Comparison of ENCODE assay signal across 18 cellular contexts in genomic region chr1:6137758-6138157, GRCh38.
"Had no signal": no experiment of that assay in that cellular context is flagged by ENCODE, and none has a peak within 500 bp of the region (broad histone marks: within the 10 kb centered on the region; RNA-seq: fewer than 3 reads in every experiment).

No MANE protein-coding gene starts in this region.

- H3K9ac ChIP-seq: parathyroid adenoma had no signal

- H3K79me2 ChIP-seq: parathyroid adenoma had no signal

- H3K27ac ChIP-seq: epithelial cell of prostate, parathyroid adenoma, skin epidermis had no signal

- H3K4me1 ChIP-seq: parathyroid adenoma had no signal

- DNase-seq: activated CD4-positive, alpha-beta T cell treated with anti-CD3 and anti-CD28 coated beads for 1 hour; activated CD4-positive, alpha-beta T cell treated with anti-CD3 and anti-CD28 coated beads, Interleukin-2, amount 50 U/mL, for 48 hours; activated effector memory CD4-positive, alpha-beta T cell treated with Interleukin-2 at 50 U/mL for 16 hours; activated naive CD4-positive, alpha-beta T cell treated with anti-CD3 and anti-CD28 coated beads, Interleukin-2, amount 50 U/mL, for 16 hours; effector memory CD4-positive, alpha-beta T cell; foreskin melanocyte; head of caudate nucleus; naive B cell; stimulated activated CD4-positive, alpha-beta T cell treated with anti-CD3 and anti-CD28 coated beads, Interleukin-4, amount 100 ng/mL, for 4 hours; stimulated activated CD8-positive, alpha-beta memory T cell treated with anti-CD3 and anti-CD28 coated beads, Interleukin-4, amount 100 ng/mL, for 48 hours; stimulated activated naive CD4-positive, alpha-beta T cell treated with Interleukin-2 at 50 U/mL for 16 hours; substantia nigra; T1000; trophoblast cell had no signal

- H2AFZ ChIP-seq: parathyroid adenoma had no signal

- H3K4me3 Mint-ChIP-seq: brain, naive B cell had no signal

- H3K27ac Mint-ChIP-seq: brain had no signal

- H3K4me3 ChIP-seq: skin epidermis had no signal

- H3K4me1 Mint-ChIP-seq: brain, naive B cell had no signal
